In genomic region chr9:109229682-109230081, GRCh38 we compare ENCODE assay signal across 21 cellular contexts.
"Had no signal": no experiment of that assay in that cellular context is flagged by ENCODE, and none has a peak within 500 bp of the region (broad histone marks: within the 10 kb centered on the region; RNA-seq: fewer than 3 reads in every experiment).

No MANE protein-coding gene starts in this region.

- H3K4me3 Mint-ChIP-seq: T-cell; T-helper 1 cell treated with Interleukin-12 subunit alpha and Interleukin-12 subunit beta and Interleukin-4 antibody, amounts not matched to agents 30 μg/mL and 1 μg/mL, for 36 hours had no signal

- H3K27ac Mint-ChIP-seq: T-cell; T-helper 1 cell treated with Interleukin-12 subunit alpha and Interleukin-12 subunit beta and Interleukin-4 antibody, amounts not matched to agents 30 μg/mL and 1 μg/mL, for 36 hours had no signal

- H3K9me3 Mint-ChIP-seq: T-cell; T-helper 1 cell treated with Interleukin-12 subunit alpha and Interleukin-12 subunit beta and Interleukin-4 antibody, amounts not matched to agents 30 μg/mL and 1 μg/mL, for 36 hours had no signal

- H3K4me1 Mint-ChIP-seq: T-cell had no signal

- DNase-seq: KBM-7; MV-4-11; NCI-H1048; NCI-H1105; NCI-H1417; NCI-H1436 treated with DMSO at 0.1 percent for 48 hours; NCI-H1694; NCI-H187 treated with DMSO at 0.1 percent for 48 hours; NCI-H2029 treated with DMSO at 0.1 percent for 48 hours; NCI-H226; NCI-H446; NCI-H510A; NCI-H526 treated with DMSO at 0.1 percent for 48 hours; NCI-H748 treated with DMSO at 0.1 percent for 48 hours; NK-92 treated with Interleukin-12 subunit alpha and Interleukin-12 subunit beta, amount 100 ng/mL, for 24 hours; PC-3; SHP77; SW 1271; T-cell had no signal

- H3K36me3 Mint-ChIP-seq: T-cell had no signal

- ATAC-seq: Panc1, PC-3, T-cell had no signal
